ENCODE assay signal across 2 cellular contexts in the genomic region with DNA sequence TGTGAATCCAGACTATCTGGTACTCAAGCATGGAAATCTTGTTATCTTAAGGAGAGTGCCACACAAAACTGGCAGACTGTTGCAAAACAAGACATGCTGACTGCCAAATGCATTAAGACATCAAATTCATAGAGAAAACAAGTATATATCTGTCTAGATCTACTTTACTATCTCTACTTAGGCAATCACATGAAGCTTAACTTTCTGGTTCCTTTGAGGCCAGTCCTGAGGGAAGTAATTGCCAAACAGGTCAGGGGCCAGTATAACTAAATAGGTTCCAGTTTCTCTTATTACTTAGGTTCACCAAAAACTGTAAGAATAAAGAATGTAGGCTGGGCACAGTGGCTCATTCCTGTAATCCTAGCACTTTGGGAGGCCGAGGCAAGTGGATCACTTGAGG.
TF ChIP-seq lines count a peak whose summit lies in the region.

No MANE protein-coding gene starts in this region.

TF ChIP-seq in IMR-90, 13 proteins besides CTCF, POLR2A, EP300 and RAD21:
- TF ChIP-seq FOS (IDR thresholded peaks at IDR 0.05; ENCODE audit: low read depth, low read length) (no peak), CHD1 (IDR thresholded peaks at IDR 0.05; ENCODE audit: low read depth, low read length) (no peak), MAFK (IDR thresholded peaks at IDR 0.05; ENCODE audit: low read depth, low read length) (no peak), CEBPB (IDR thresholded peaks at IDR 0.05; ENCODE audit: low read depth, low read length) (no peak), RCOR1 (IDR thresholded peaks at IDR 0.05; ENCODE audit: insufficient replicate concordance, low read length) (no peak), BHLHE40 (IDR thresholded peaks at IDR 0.05; ENCODE audit: low read depth, low read length) (no peak), SMC3 (IDR thresholded peaks at IDR 0.05; ENCODE audit: low read depth, low read length) (no peak), NFE2L2 (IDR thresholded peaks at IDR 0.05; ENCODE audit: low read depth, low read length) (no peak), MAZ (IDR thresholded peaks at IDR 0.05; ENCODE audit: borderline replicate concordance, low read depth, low read length) (no peak)
- TF ChIP-seq, protein P1, sequence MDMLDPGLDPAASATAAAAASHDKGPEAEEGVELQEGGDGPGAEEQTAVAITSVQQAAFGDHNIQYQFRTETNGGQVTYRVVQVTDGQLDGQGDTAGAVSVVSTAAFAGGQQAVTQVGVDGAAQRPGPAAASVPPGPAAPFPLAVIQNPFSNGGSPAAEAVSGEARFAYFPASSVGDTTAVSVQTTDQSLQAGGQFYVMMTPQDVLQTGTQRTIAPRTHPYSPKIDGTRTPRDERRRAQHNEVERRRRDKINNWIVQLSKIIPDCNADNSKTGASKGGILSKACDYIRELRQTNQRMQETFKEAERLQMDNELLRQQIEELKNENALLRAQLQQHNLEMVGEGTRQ (IDR thresholded peaks at IDR 0.05; ENCODE audit: low read depth, low read length) = no peak
- TF ChIP-seq, protein P2, sequence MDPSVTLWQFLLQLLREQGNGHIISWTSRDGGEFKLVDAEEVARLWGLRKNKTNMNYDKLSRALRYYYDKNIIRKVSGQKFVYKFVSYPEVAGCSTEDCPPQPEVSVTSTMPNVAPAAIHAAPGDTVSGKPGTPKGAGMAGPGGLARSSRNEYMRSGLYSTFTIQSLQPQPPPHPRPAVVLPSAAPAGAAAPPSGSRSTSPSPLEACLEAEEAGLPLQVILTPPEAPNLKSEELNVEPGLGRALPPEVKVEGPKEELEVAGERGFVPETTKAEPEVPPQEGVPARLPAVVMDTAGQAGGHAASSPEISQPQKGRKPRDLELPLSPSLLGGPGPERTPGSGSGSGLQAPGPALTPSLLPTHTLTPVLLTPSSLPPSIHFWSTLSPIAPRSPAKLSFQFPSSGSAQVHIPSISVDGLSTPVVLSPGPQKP (IDR thresholded peaks at IDR 0.05; ENCODE audit: borderline replicate concordance, low read depth, low read length) = no peak

TF ChIP-seq in endothelial cell of umbilical vein, 7 proteins besides CTCF, POLR2A, EP300 and RAD21:
- TF ChIP-seq JUN (IDR thresholded peaks at IDR 0.05; ENCODE audit: borderline replicate concordance, insufficient read depth, insufficient read length, low read depth) = no peak
- TF ChIP-seq POLR2AphosphoS5 (IDR thresholded peaks at IDR 0.05; ENCODE audit: insufficient read depth, low read depth, low read length) = no peak
- TF ChIP-seq, protein P3, sequence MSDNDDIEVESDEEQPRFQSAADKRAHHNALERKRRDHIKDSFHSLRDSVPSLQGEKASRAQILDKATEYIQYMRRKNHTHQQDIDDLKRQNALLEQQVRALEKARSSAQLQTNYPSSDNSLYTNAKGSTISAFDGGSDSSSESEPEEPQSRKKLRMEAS (IDR thresholded peaks at IDR 0.05; ENCODE audit: insufficient read depth, insufficient read length) = no peak
- no peak for TF ChIP-seq EZH2 (IDR thresholded peaks at IDR 0.05; ENCODE audit: borderline replicate concordance, low read depth, low read length, severe bottlenecking)
- TF ChIP-seq FOS (IDR thresholded peaks at IDR 0.05; ENCODE audit: borderline replicate concordance, insufficient read depth, low read length) = no peak
- no peak for TF ChIP-seq MYC (IDR thresholded peaks at IDR 0.05; ENCODE audit: low read depth, low read length)
- TF ChIP-seq GATA2 (IDR thresholded peaks at IDR 0.05; ENCODE audit: insufficient read depth, insufficient read length, low read depth, low read length) = no peak
